In the genomic region with DNA sequence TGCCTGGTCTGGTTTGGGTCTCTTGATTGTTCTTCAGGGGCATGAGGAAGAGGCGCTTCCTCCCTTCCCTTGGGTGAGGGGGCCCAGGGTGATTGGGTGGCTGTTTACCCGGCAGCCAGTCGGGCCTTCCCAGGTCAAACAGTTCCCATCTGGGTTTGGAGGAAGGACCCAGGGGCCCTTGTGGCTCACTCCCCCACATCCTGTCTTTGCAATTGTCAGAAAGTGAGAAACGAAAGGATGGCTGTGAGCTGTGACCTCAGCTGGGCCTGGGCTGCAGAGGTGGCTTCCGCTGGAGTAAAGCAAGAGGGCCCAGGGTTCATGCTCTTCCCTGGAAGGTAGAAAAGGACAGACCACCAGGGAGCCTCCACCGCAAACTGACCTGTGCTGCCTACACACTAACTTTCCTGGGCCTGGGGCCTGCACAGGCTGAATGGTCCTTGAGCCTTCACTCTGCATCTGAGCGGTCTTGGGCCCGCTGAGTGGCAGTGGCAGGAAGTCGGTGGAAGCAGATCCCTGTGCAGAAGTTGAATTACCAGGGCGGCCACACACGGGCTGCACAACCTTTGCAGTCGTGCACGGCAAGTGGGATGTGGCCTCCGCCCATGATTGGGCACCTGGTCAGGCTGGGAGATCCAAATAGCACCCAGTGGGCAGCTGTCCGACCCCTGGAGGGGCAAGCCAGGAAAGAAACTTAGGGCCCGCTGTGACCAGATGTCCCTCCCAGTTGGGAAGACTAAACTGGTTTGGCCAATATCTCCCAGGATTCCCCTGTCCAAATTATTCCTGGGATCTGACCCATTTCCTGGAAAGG, we compare ENCODE assay signal across 1 cellular context.
TF ChIP-seq lines count a peak whose summit lies in the region.

No MANE protein-coding gene starts in this region.

TF ChIP-seq in HepG2, 621 proteins besides CTCF, POLR2A, EP300 and RAD21 (continued from another document):
- TF ChIP-seq ZNF780A (CRISPR knock-in tag; IDR thresholded peaks at IDR 0.05), result no peak
TF ChIP-seq in HepG2: peak in this region for 28.
